Comparison of ENCODE assay signal across 17 cellular contexts in the genomic region with DNA sequence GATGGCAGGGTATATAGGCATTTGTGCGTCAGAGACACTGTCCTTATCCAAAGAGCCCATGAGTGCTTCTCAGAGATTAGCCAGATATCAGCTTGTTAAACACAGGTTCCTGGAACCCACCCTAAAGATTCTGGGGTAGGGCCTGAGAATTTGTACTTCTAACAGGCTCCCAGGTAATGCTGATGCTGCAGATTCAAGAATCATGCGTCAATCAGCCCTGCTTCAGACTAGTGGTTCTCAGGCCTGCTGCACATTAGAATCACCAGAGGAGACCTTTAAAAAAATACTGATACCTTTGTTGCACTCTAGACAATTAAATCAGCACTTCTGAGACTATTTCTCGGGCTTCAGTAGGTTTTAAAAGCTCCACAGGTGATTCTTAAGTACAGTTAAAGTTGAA.
DNase-seq lines count a peak whose midpoint lies in the region; ATAC-seq and TF ChIP-seq lines count a peak whose summit lies in the region.
"Had no signal": no experiment of that assay in that cellular context is flagged by ENCODE, and none has a peak within 500 bp of the region (broad histone marks: within the 10 kb centered on the region; RNA-seq: fewer than 3 reads in every experiment).

No MANE protein-coding gene starts in this region.

- no peak for TF ChIP-seq CTCF in Calu3 (IDR thresholded peaks at IDR 0.05; ENCODE audit: unreplicated experiment)
- TF ChIP-seq CTCF in HFFc6 (IDR thresholded peaks at IDR 0.05), result no peak
- TF ChIP-seq CTCF in brain microvascular endothelial cell (IDR thresholded peaks at IDR 0.05; ENCODE audit: low read depth, low read length, missing control alignments), result no peak
- no peak for TF ChIP-seq CTCF in heart left ventricle (IDR thresholded peaks at IDR 0.05)

- no peak overlapping the region for H3K4me2 ChIP-seq in mesenchymal stem cell (ENCODE audit: low read length, poor library complexity, severe bottlenecking)
- H3K4me2 ChIP-seq: BLaER1 had no signal

- H2BK120ac ChIP-seq in mesenchymal stem cell (ENCODE audit: low read depth, low read length), result peak overlapping the region; percentile 54

- peak overlapping the region; percentile 48 to 77 for H3K18ac ChIP-seq in mesenchymal stem cell (ENCODE audit: low read depth in 1 of 2, low read length in 2 of 2)

- H3K9me3 Mint-ChIP-seq in Calu3 (ENCODE audit: low read depth, unreplicated experiment) (no peaks in the 10 kb centered on the region), HFFc6 (no peaks in the 10 kb centered on the region)
- H3K9me3 Mint-ChIP-seq: CD8-positive, alpha-beta memory T cell had no signal

- no peaks in the 10 kb centered on the region for H3K79me1 ChIP-seq in mesenchymal stem cell (replicated peaks; ENCODE audit: low read length, poor library complexity, severe bottlenecking)

- H4K91ac ChIP-seq in mesenchymal stem cell (ENCODE audit: low read length), result no peak overlapping the region

- peak overlapping the region; percentile 68 for H3K9ac ChIP-seq in mesenchymal stem cell (ENCODE audit: low read length)
- H3K9ac ChIP-seq: BLaER1 had no signal

- no peaks in the 10 kb centered on the region for H3K4me1 ChIP-seq in mesenchymal stem cell (ENCODE audit: control insufficient read depth, insufficient read depth, low read depth, low read length)
- peaks cover 0 to 15% (median 0%) of the 10 kb centered on the region in 12 donors for H3K4me1 ChIP-seq in heart left ventricle

- H3K4ac ChIP-seq in mesenchymal stem cell (ENCODE audit: low read depth in 1 of 2, low read length in 2 of 2), result peak overlapping the region in 1 of 2 experiments; percentile 86

- no peak for DNase-seq in Calu3
- DNase-seq in HFFc6, result no peak
- no peak for DNase-seq in brain microvascular endothelial cell
- DNase-seq in mesenchymal stem cell, result no peak
- DNase-seq in ACHN, result no peak
- DNase-seq in heart left ventricle, result no peak
- DNase-seq in activated CD4-positive, alpha-beta T cell treated with anti-CD3 and anti-CD28 coated beads, Interleukin-2, amount 50 U/mL, for 48 hours, result no peak
- DNase-seq: AML-193; Caco-2; CD8-positive, alpha-beta memory T cell; DMS79; KBM-7 had no signal

- H3K36me3 ChIP-seq in brain microvascular endothelial cell (replicated peaks) (no peaks in the 10 kb centered on the region), mesenchymal stem cell (ENCODE audit: control insufficient read depth in 1 of 2, insufficient read depth in 2 of 2, low read depth in 1 of 2, low read length in 2 of 2) (no peaks in the 10 kb centered on the region), heart left ventricle (no peaks in the 10 kb centered on the region)
- H3K36me3 ChIP-seq: BLaER1 had no signal

- in situ Hi-C loops in brain microvascular endothelial cell (cut with HindIII; ENCODE audit: low pct_ligation_motif_present, low sequenced_read_pairs), result no loop called here
- in situ Hi-C loops in ACHN (cut with HindIII; ENCODE audit: low pct_ligation_motif_present, low pct_unique_long_range_greater_than_20kb, low sequenced_read_pairs), result no loop called here

- peak overlapping the region; percentile 78 for H3K27ac ChIP-seq in brain microvascular endothelial cell
- H3K27ac ChIP-seq in mesenchymal stem cell (ENCODE audit: low read length, poor library complexity, severe bottlenecking), result no peak overlapping the region
- H3K27ac ChIP-seq in heart left ventricle, result peak overlapping the region in 3 of 12 donors; percentile 11 to 48 (median 46)
- H3K27ac ChIP-seq: BLaER1, HL-60 had no signal

- H2AFZ ChIP-seq in mesenchymal stem cell (ENCODE audit: low read depth, low read length), result no peak overlapping the region

- no peak overlapping the region for H2BK5ac ChIP-seq in mesenchymal stem cell (ENCODE audit: low read depth, low read length, poor library complexity, severe bottlenecking)

- no peak overlapping the region for H2AK5ac ChIP-seq in mesenchymal stem cell (ENCODE audit: low read length, severe bottlenecking)

- H3K27me3 Mint-ChIP-seq in Calu3 (ENCODE audit: unreplicated experiment), result no peaks in the 10 kb centered on the region
- H3K27me3 Mint-ChIP-seq in HFFc6 (ENCODE audit: insufficient read depth), result peaks cover 7% of the 10 kb centered on the region; the same call in 1 of the 2 replicates

- peak overlapping the region; percentile 12 for H4K8ac ChIP-seq in mesenchymal stem cell (ENCODE audit: low read length)

- peaks cover 13% of the 10 kb centered on the region for H3K36me3 Mint-ChIP-seq in Calu3 (ENCODE audit: insufficient read depth, unreplicated experiment)
- no peaks in the 10 kb centered on the region for H3K36me3 Mint-ChIP-seq in HFFc6 (ENCODE audit: low read depth)
- H3K36me3 Mint-ChIP-seq: CD8-positive, alpha-beta memory T cell had no signal

- no peak overlapping the region for H3K23ac ChIP-seq in mesenchymal stem cell (ENCODE audit: low read length in 2 of 2)

- H3K27ac Mint-ChIP-seq in Calu3 (ENCODE audit: unreplicated experiment) (peak overlapping the region; percentile 96), HFFc6 (peak overlapping the region; percentile 91; the same call in 1 of the 2 replicates)
- H3K27ac Mint-ChIP-seq: CD8-positive, alpha-beta memory T cell had no signal

- H2BK15ac ChIP-seq in mesenchymal stem cell (ENCODE audit: low read depth, poor library complexity, severe bottlenecking), result no peak overlapping the region

- intact Hi-C loops in Calu3 (cut with micrococcal nuclease; ENCODE audit: unreplicated experiment) (loop anchor here (10.0 kb wide), 1 partner anchor 613 kb away; no protein-coding TSS in a partner anchor), heart left ventricle (cut with DNase I) (no loop called here)

- H3K9me3 ChIP-seq in mesenchymal stem cell (ENCODE audit: control insufficient read depth, low read length) (no peaks in the 10 kb centered on the region), heart left ventricle (no peaks in the 10 kb centered on the region)
- H3K9me3 ChIP-seq: BLaER1, Caco-2 had no signal

- WGBS in mesenchymal stem cell, result 62% methylated on average over 3 of the region's 3 CpGs
- 37 to 60% (median 48%) methylated on average over 3 of the region's 3 CpGs for WGBS in heart left ventricle, 4 donors

- H3K4me3 ChIP-seq in brain microvascular endothelial cell (ENCODE audit: low read depth, low read length), result no peak overlapping the region
- H3K4me3 ChIP-seq in mesenchymal stem cell (ENCODE audit: insufficient read depth in 1 of 2, low read depth in 1 of 2, low read length in 2 of 2), result no peak overlapping the region
- no peak overlapping the region for H3K4me3 ChIP-seq in heart left ventricle
- H3K4me3 ChIP-seq: BLaER1, GM12878 had no signal

- H3K27me3 ChIP-seq in brain microvascular endothelial cell (replicated peaks) (no peaks in the 10 kb centered on the region), mesenchymal stem cell (ENCODE audit: control insufficient read depth in 1 of 2, insufficient read depth in 1 of 2, low read length in 2 of 2) (no peaks in the 10 kb centered on the region), heart left ventricle (no peaks in the 10 kb centered on the region)
- H3K27me3 ChIP-seq: BLaER1 had no signal

- no peak overlapping the region for H2BK12ac ChIP-seq in mesenchymal stem cell (ENCODE audit: low read length in 2 of 2)

- peak overlapping the region in 1 of 2 experiments; percentile 15 for H3K14ac ChIP-seq in mesenchymal stem cell (ENCODE audit: low read length in 2 of 2)

- no peak for ATAC-seq in heart left ventricle
- ATAC-seq in GM21528 (IDR thresholded peaks at IDR 0.05; ENCODE audit: low FRiP score, unreplicated experiment), result no peak
- ATAC-seq: GM12878, HCT116 had no signal

- no peak overlapping the region for H3K4me3 Mint-ChIP-seq in Calu3 (ENCODE audit: low read depth, unreplicated experiment)
- 0 out of 2 replicates have a peak overlapping the region, but pooled peaks have one; percentile 71 for H3K4me3 Mint-ChIP-seq in HFFc6
- H3K4me3 Mint-ChIP-seq: CD8-positive, alpha-beta memory T cell had no signal

- CTCF ChIA-PET in Calu3 (lab: Charles Lee), result interaction anchor here (2.3 kb wide), 1 partner anchor 13 kb away, joined by 9 read pairs; no protein-coding TSS in a partner anchor

- TF ChIP-seq POLR2A in heart left ventricle (IDR thresholded peaks at IDR 0.05), result no peak

- peaks cover 62% of the 10 kb centered on the region for H3K4me1 Mint-ChIP-seq in Calu3 (ENCODE audit: low read depth, unreplicated experiment)
- H3K4me1 Mint-ChIP-seq in HFFc6 (ENCODE audit: low read depth), result peaks cover 22% of the 10 kb centered on the region
- H3K4me1 Mint-ChIP-seq: CD8-positive, alpha-beta memory T cell had no signal

- no TSS peak for BruUV-seq in Calu3 (replicated peaks; lab: Mats Ljungman, UMichigan)
